19 cellular contexts compared by ENCODE assay signal in genomic region chr18:78904179-78904531, GRCh38.
"Had no signal": no experiment of that assay in that cellular context is flagged by ENCODE, and none has a peak within 500 bp of the region (broad histone marks: within the 10 kb centered on the region; RNA-seq: fewer than 3 reads in every experiment).

No MANE protein-coding gene starts in this region.

- ATAC-seq: gastrocnemius medialis; heart right ventricle; naive thymus-derived CD4-positive, alpha-beta T cell; stimulated activated naive B cell treated with anti-CD40 and anti-IgM and Interleukin-4, amounts not matched to agents 10 μg/mL and 1 μg/mL and 100 μg/mL, for 72 hours had no signal

- H3K27me3 ChIP-seq: gastrocnemius medialis, neutrophil had no signal

- DNase-seq: cortex of kidney; dorsolateral prefrontal cortex; effector memory CD4-positive, alpha-beta T cell; gastrocnemius medialis; heart right ventricle; hypothalamus; left ventricle myocardium inferior; mesendoderm; naive thymus-derived CD4-positive, alpha-beta T cell; nephron progenitor cell; sigmoid colon; stimulated activated CD4-positive, alpha-beta T cell treated with anti-CD3 and anti-CD28 coated beads, Interleukin-2, amount 100 ng/mL, for 24 hours; stimulated activated CD4-positive, alpha-beta T cell treated with anti-CD3 and anti-CD28 coated beads, Interleukin-4, amount 100 ng/mL, for 4 hours; stimulated activated naive B cell treated with anti-CD40 and anti-IgM and Interleukin-4, amounts not matched to agents 10 μg/mL and 1 μg/mL and 100 μg/mL, for 72 hours; trophoblast cell had no signal

- H3K4me1 ChIP-seq: esophagus muscularis mucosa, gastrocnemius medialis, heart right ventricle, left ventricle myocardium inferior, sigmoid colon had no signal

- H3K36me3 ChIP-seq: esophagus muscularis mucosa, gastrocnemius medialis, heart right ventricle, left ventricle myocardium inferior, neutrophil, sigmoid colon had no signal

- H3K9me3 ChIP-seq: esophagus muscularis mucosa, gastrocnemius medialis, neutrophil, sigmoid colon had no signal

- H3K4me3 ChIP-seq: dorsolateral prefrontal cortex, esophagus muscularis mucosa, gastrocnemius medialis, heart right ventricle, left ventricle myocardium inferior, sigmoid colon, skin epidermis had no signal

- H3K27ac ChIP-seq: dorsolateral prefrontal cortex, epithelial cell of prostate, esophagus muscularis mucosa, gastrocnemius medialis, heart right ventricle, left ventricle myocardium inferior, neutrophil, sigmoid colon, skin epidermis had no signal
